Comparison of ENCODE assay signal across 10 cellular contexts in genomic region chr13:52642131-52642530, GRCh38.
"Had no signal": no experiment of that assay in that cellular context is flagged by ENCODE, and none has a peak within 500 bp of the region (broad histone marks: within the 10 kb centered on the region; RNA-seq: fewer than 3 reads in every experiment).

Gene HNRNPA1L2 (plus strand): TSS chr13:52642431. CDS start chr13:52642493, 62 bp downstream.

- H3K4me3 Mint-ChIP-seq: activated naive CD8-positive, alpha-beta T cell; nephron had no signal

- H3K27me3 ChIP-seq: ascending aorta, esophagus muscularis mucosa, tibial artery had no signal

- H3K9me3 ChIP-seq: ascending aorta, esophagus muscularis mucosa, tibial artery had no signal

- ATAC-seq: left colon had no signal

- H3K27me3 Mint-ChIP-seq: activated naive CD8-positive, alpha-beta T cell had no signal

- H3K4me3 ChIP-seq: ascending aorta, esophagus muscularis mucosa, lung, SK-N-MC, tibial artery had no signal

- DNase-seq: left colon, retina, tibial artery had no signal

- H3K27ac Mint-ChIP-seq: activated naive CD8-positive, alpha-beta T cell had no signal

- H3K9me3 Mint-ChIP-seq: nephron had no signal

- H3K4me1 ChIP-seq: ascending aorta, esophagus muscularis mucosa, parathyroid adenoma, tibial artery had no signal
